ENCODE assay signal across 34 cellular contexts in the genomic region with DNA sequence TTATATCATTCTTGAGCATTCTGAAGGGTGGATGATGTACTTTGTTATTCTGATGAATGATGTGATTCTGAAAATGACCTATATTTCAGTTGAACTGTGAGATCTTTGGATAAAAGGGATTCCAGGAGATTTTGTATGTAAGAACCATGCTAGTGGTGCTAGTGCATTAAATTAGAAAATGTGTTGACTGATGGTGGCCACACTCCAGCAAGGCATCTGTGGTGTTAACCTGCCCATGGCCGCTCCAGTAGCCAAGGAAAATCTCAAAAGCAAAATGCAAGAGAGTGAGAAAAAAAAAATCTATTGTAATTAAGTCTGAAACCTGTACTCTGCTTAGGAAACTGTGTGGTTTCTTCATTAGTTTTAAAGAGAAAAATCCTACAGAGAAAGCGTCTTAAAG.
"Had no signal": no experiment of that assay in that cellular context is flagged by ENCODE, and none has a peak within 500 bp of the region (broad histone marks: within the 10 kb centered on the region; RNA-seq: fewer than 3 reads in every experiment).

No MANE protein-coding gene starts in this region.

- H3K36me3 Mint-ChIP-seq: activated CD4-positive, alpha-beta memory T cell treated with anti-CD3 and anti-CD28 coated beads for 36 hours; activated CD8-positive, alpha-beta memory T cell treated with anti-CD3 and anti-CD28 coated beads, Interleukin-2, amount 10 ng/mL, durations not matched to agents 7 days and 5 days; activated naive CD8-positive, alpha-beta T cell had no signal

- H3K27me3 ChIP-seq: brain microvascular endothelial cell, colonic mucosa, dorsolateral prefrontal cortex, esophagus muscularis mucosa, foreskin keratinocyte, gastrocnemius medialis, heart left ventricle, hepatocyte had no signal

- H3K4me1 Mint-ChIP-seq: activated CD4-positive, alpha-beta T cell treated with anti-CD3 and anti-CD28 coated beads for 36 hours; activated CD4-positive, alpha-beta T cell treated with anti-CD3 and anti-CD28 coated beads, Interleukin-2, amount 10 ng/mL, durations not matched to agents 24 days and 14 days; activated CD8-positive, alpha-beta memory T cell treated with anti-CD3 and anti-CD28 coated beads, Interleukin-2, amount 10 ng/mL, durations not matched to agents 7 days and 5 days had no signal

- H3K27ac ChIP-seq: brain microvascular endothelial cell, colonic mucosa, dorsolateral prefrontal cortex, esophagus muscularis mucosa, foreskin keratinocyte, gastrocnemius medialis, heart left ventricle, hepatocyte, WERI-Rb-1 had no signal

- H3K27ac Mint-ChIP-seq: activated CD4-positive, alpha-beta memory T cell treated with anti-CD3 and anti-CD28 coated beads for 36 hours; activated CD4-positive, alpha-beta T cell treated with anti-CD3 and anti-CD28 coated beads for 36 hours; activated CD4-positive, alpha-beta T cell treated with anti-CD3 and anti-CD28 coated beads, Interleukin-2, amount 10 ng/mL, durations not matched to agents 24 days and 14 days; activated CD8-positive, alpha-beta memory T cell treated with anti-CD3 and anti-CD28 coated beads, Interleukin-2, amount 10 ng/mL, durations not matched to agents 7 days and 5 days; activated CD8-positive, alpha-beta T cell treated with anti-CD3 and anti-CD28 coated beads, Interleukin-2, amount 10 ng/mL, durations not matched to agents 7 days and 5 days; activated naive CD8-positive, alpha-beta T cell; activated T-cell treated with anti-CD3 and anti-CD28 coated beads, Interleukin-2, amount 50 U/mL, for 24 hours; activated T-cell treated with anti-CD3 and anti-CD28 coated beads, Interleukin-2, amount 50 U/mL, for 72 hours; T-helper 17 cell; T-helper 2 cell treated with Interferon-gamma antibody and Interleukin-4, amounts not matched to agents 5 μg/mL and 100 μg/mL, for 36 hours had no signal

- H3K4me3 ChIP-seq: colonic mucosa, dorsolateral prefrontal cortex, esophagus muscularis mucosa, gastrocnemius medialis, heart left ventricle, hepatocyte had no signal

- H3K9me3 ChIP-seq: colonic mucosa, esophagus muscularis mucosa, gastrocnemius medialis, heart left ventricle had no signal

- H3K36me3 ChIP-seq: brain microvascular endothelial cell, colonic mucosa, gastrocnemius medialis, WERI-Rb-1 had no signal

- DNase-seq: activated CD4-positive, alpha-beta memory T cell treated with anti-CD3 and anti-CD28 coated beads for 36 hours; activated CD4-positive, alpha-beta T cell treated with anti-CD3 and anti-CD28 coated beads for 36 hours; activated CD4-positive, alpha-beta T cell treated with anti-CD3 and anti-CD28 coated beads, Interleukin-2, amount 10 ng/mL, durations not matched to agents 24 days and 14 days; activated CD4-positive, CD25-positive, alpha-beta regulatory T cell; activated CD4-positive, CD25-positive, alpha-beta regulatory T cell treated with anti-CD3 and anti-CD28 coated beads, Interleukin-2, amount 50 U/mL, for 72 hours; activated CD8-positive, alpha-beta memory T cell treated with anti-CD3 and anti-CD28 coated beads, Interleukin-2, amount 10 ng/mL, durations not matched to agents 7 days and 5 days; activated CD8-positive, alpha-beta memory T cell treated with anti-CD3 and anti-CD28 coated beads, Interleukin-2, amount 50 U/mL, for 4 hours; activated CD8-positive, alpha-beta T cell treated with anti-CD3 and anti-CD28 coated beads, Interleukin-2, amount 10 ng/mL, durations not matched to agents 7 days and 5 days; activated gamma-delta T cell; activated naive CD4-positive, alpha-beta T cell; activated naive CD4-positive, alpha-beta T cell treated with anti-CD3 and anti-CD28 coated beads, Interleukin-2, amount 50 U/mL, for 16 hours; activated T-cell treated with anti-CD3 and anti-CD28 coated beads for 4 hours; activated T-cell treated with anti-CD3 and anti-CD28 coated beads, Interleukin-2, amount 50 U/mL, for 24 hours; activated T-cell treated with anti-CD3 and anti-CD28 coated beads, Interleukin-2, amount 50 U/mL, for 72 hours; amniotic stem cell; anterior cingulate cortex; brain microvascular endothelial cell; colonic mucosa; effector memory CD4-positive, alpha-beta T cell; erythroblast; foreskin keratinocyte; gastrocnemius medialis; glutamatergic neuron; heart left ventricle; T-helper 1 cell; T-helper 17 cell; T1000; WERI-Rb-1 had no signal

- H3K4me1 ChIP-seq: colonic mucosa, foreskin keratinocyte had no signal

- H3K9me3 Mint-ChIP-seq: activated CD4-positive, alpha-beta memory T cell treated with anti-CD3 and anti-CD28 coated beads for 36 hours; activated CD4-positive, alpha-beta T cell treated with anti-CD3 and anti-CD28 coated beads, Interleukin-2, amount 10 ng/mL, durations not matched to agents 24 days and 14 days; activated T-cell treated with anti-CD3 and anti-CD28 coated beads, Interleukin-2, amount 50 U/mL, for 24 hours; activated T-cell treated with anti-CD3 and anti-CD28 coated beads, Interleukin-2, amount 50 U/mL, for 72 hours; central memory CD8-positive, alpha-beta T cell; T-helper 2 cell treated with Interferon-gamma antibody and Interleukin-4, amounts not matched to agents 5 μg/mL and 100 μg/mL, for 36 hours had no signal

- ATAC-seq: activated CD4-positive, alpha-beta T cell treated with anti-CD3 and anti-CD28 coated beads for 36 hours; activated CD8-positive, alpha-beta memory T cell treated with anti-CD3 and anti-CD28 coated beads, Interleukin-2, amount 10 ng/mL, durations not matched to agents 7 days and 5 days; activated CD8-positive, alpha-beta T cell treated with anti-CD3 and anti-CD28 coated beads, Interleukin-2, amount 10 ng/mL, durations not matched to agents 7 days and 5 days; activated T-cell treated with anti-CD3 and anti-CD28 coated beads, Interleukin-2, amount 50 U/mL, for 72 hours; foreskin keratinocyte; gastrocnemius medialis; heart left ventricle; T-helper 17 cell had no signal

- H3K4me3 Mint-ChIP-seq: activated CD4-positive, alpha-beta memory T cell treated with anti-CD3 and anti-CD28 coated beads for 36 hours; activated CD4-positive, alpha-beta T cell treated with anti-CD3 and anti-CD28 coated beads for 36 hours; activated CD4-positive, alpha-beta T cell treated with anti-CD3 and anti-CD28 coated beads, Interleukin-2, amount 10 ng/mL, durations not matched to agents 24 days and 14 days; activated CD8-positive, alpha-beta memory T cell treated with anti-CD3 and anti-CD28 coated beads, Interleukin-2, amount 10 ng/mL, durations not matched to agents 7 days and 5 days; activated CD8-positive, alpha-beta T cell treated with anti-CD3 and anti-CD28 coated beads, Interleukin-2, amount 10 ng/mL, durations not matched to agents 7 days and 5 days; activated naive CD8-positive, alpha-beta T cell; activated T-cell treated with anti-CD3 and anti-CD28 coated beads, Interleukin-2, amount 50 U/mL, for 24 hours; activated T-cell treated with anti-CD3 and anti-CD28 coated beads, Interleukin-2, amount 50 U/mL, for 72 hours; central memory CD8-positive, alpha-beta T cell; T-helper 17 cell; T-helper 2 cell treated with Interferon-gamma antibody and Interleukin-4, amounts not matched to agents 5 μg/mL and 100 μg/mL, for 36 hours had no signal
